Comparison of ENCODE assay signal across 1 cellular context in the genomic region with DNA sequence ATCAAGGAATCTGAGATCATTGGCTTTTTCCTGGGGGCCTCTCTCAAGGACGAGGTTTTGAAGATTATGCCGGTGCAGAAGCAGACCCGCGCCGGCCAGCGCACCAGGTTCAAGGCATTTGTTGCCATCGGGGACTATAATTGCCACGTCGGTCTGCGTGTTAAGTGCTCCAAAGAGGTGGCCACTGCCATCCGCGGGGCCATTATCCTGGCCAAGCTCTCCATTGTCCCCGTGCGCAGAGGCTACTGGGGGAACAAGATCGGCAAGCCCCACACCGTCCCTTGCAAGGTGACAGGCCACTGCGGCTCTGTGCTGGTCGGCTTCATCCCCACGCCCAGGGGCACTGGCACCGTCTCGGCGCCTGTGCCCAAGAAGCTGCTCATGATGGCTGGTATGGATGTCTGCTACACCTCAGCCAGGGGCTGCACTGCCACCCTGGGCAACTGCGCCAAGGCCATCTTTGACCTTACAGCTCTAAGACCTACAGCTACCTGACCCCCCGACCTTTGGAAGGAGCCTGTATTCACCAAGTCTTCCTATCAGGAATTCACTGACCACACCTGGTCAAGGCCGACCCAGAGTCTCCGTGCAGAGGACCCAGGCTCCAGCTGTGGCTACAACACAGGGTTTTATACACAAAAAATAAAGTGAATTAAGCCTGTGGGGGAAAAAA.
TF ChIP-seq lines count a peak whose summit lies in the region.

No MANE protein-coding gene starts in this region.

TF ChIP-seq in HepG2, 621 proteins besides CTCF, POLR2A, EP300 and RAD21:
- TF ChIP-seq ZNF790 (CRISPR knock-in tag; IDR thresholded peaks at IDR 0.05; ENCODE audit: borderline replicate concordance) (no peak), ZNF839 (CRISPR knock-in tag; IDR thresholded peaks at IDR 0.05; ENCODE audit: borderline replicate concordance) (no peak), ZBTB46 (CRISPR knock-in tag; IDR thresholded peaks at IDR 0.05; ENCODE audit: borderline replicate concordance) (no peak), ZNF547 (CRISPR knock-in tag; IDR thresholded peaks at IDR 0.05) (0 out of 2 replicates have a peak, but pooled peaks have one; percentile 9), ZBTB38 (CRISPR knock-in tag; IDR thresholded peaks at IDR 0.05) (peak; percentile 59; the same call in 1 of the 2 replicates), MTA1 (CRISPR knock-in tag; IDR thresholded peaks at IDR 0.05; ENCODE audit: borderline replicate concordance) (0 out of 2 replicates have a peak, but pooled peaks have one; percentile 53), ZNF83 (CRISPR knock-in tag; IDR thresholded peaks at IDR 0.05; ENCODE audit: borderline replicate concordance) (no peak)
- TF ChIP-seq, protein P1, sequence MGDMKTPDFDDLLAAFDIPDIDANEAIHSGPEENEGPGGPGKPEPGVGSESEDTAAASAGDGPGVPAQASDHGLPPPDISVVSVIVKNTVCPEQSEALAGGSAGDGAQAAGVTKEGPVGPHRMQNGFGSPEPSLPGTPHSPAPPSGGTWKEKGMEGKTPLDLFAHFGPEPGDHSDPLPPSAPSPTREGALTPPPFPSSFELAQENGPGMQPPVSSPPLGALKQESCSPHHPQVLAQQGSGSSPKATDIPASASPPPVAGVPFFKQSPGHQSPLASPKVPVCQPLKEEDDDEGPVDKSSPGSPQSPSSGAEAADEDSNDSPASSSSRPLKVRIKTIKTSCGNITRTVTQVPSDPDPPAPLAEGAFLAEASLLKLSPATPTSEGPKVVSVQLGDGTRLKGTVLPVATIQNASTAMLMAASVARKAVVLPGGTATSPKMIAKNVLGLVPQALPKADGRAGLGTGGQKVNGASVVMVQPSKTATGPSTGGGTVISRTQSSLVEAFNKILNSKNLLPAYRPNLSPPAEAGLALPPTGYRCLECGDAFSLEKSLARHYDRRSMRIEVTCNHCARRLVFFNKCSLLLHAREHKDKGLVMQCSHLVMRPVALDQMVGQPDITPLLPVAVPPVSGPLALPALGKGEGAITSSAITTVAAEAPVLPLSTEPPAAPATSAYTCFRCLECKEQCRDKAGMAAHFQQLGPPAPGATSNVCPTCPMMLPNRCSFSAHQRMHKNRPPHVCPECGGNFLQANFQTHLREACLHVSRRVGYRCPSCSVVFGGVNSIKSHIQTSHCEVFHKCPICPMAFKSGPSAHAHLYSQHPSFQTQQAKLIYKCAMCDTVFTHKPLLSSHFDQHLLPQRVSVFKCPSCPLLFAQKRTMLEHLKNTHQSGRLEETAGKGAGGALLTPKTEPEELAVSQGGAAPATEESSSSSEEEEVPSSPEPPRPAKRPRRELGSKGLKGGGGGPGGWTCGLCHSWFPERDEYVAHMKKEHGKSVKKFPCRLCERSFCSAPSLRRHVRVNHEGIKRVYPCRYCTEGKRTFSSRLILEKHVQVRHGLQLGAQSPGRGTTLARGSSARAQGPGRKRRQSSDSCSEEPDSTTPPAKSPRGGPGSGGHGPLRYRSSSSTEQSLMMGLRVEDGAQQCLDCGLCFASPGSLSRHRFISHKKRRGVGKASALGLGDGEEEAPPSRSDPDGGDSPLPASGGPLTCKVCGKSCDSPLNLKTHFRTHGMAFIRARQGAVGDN (CRISPR knock-in tag; IDR thresholded peaks at IDR 0.05): peak; percentile 46
TF ChIP-seq in HepG2: peak in this region for 4.
